ENCODE assay signal across 8 cellular contexts in genomic region chr5:61331407-61332368, GRCh38. TPM values are rescaled to one million over a fixed set of nuclear protein-coding genes. Genes with fewer than 3 reads are reported as not detected.
DNase-seq lines count a peak whose midpoint lies in the region; ATAC-seq and TF ChIP-seq lines count a peak whose summit lies in the region.

TSS of gene ZSWIM6 (plus strand) at chr5:61332258. CDS start at chr5:61332273, 15 bp downstream.

- H3K79me2 ChIP-seq in osteoblast (ENCODE audit: insufficient read depth, low read length) = peaks cover 43% of the 10 kb centered on the region

- TF ChIP-seq CTCF in GM06990 (IDR thresholded peaks at IDR 0.05; ENCODE audit: insufficient read depth, low read length, poor library complexity, severe bottlenecking) (no peak), glutamatergic neuron (IDR thresholded peaks at IDR 0.05; ENCODE audit: partially characterized antibody, unreplicated experiment) (no peak), osteoblast (IDR thresholded peaks at IDR 0.05; ENCODE audit: extremely low read depth, low read depth, low read length) (no peak), thoracic aorta (IDR thresholded peaks at IDR 0.05) (no peak)

- H3K36me3 Mint-ChIP-seq in activated naive CD8-positive, alpha-beta T cell treated with anti-CD3 and anti-CD28 coated beads for 36 hours = peaks cover 11% of the 10 kb centered on the region
- peaks cover 8% of the 10 kb centered on the region for H3K36me3 Mint-ChIP-seq in glutamatergic neuron (ENCODE audit: unreplicated experiment)

- H4K20me1 ChIP-seq in osteoblast (ENCODE audit: insufficient read depth, low read length) = peaks cover 29% of the 10 kb centered on the region

- H3K9me3 Mint-ChIP-seq in activated naive CD8-positive, alpha-beta T cell treated with anti-CD3 and anti-CD28 coated beads for 36 hours = no peaks in the 10 kb centered on the region
- H3K9me3 Mint-ChIP-seq in glutamatergic neuron (ENCODE audit: unreplicated experiment) = peaks cover 22% of the 10 kb centered on the region

- H3K4me2 ChIP-seq in osteoblast (ENCODE audit: insufficient read depth, low read length) = peak within 1 kb of the TSS; percentile 79

- H2AFZ ChIP-seq in osteoblast (ENCODE audit: low read length) = peak within 1 kb of the TSS; percentile 79

- H3K9me3 ChIP-seq in osteoblast (ENCODE audit: low read depth, low read length) = no peaks in the 10 kb centered on the region
- H3K9me3 ChIP-seq in thoracic aorta = no peaks in the 10 kb centered on the region

- peak; percentile 63 for ATAC-seq in HG02571 (IDR thresholded peaks at IDR 0.05; ENCODE audit: unreplicated experiment)
- ATAC-seq in SK-N-SH treated with all-trans-retinoic acid at 6 μM for 48 hours = peak; percentile 63
- ATAC-seq in thoracic aorta (ENCODE audit: insufficient number of reproducible peaks, low FRiP score, low read depth) = peak; percentile 85

- H3K27me3 ChIP-seq in GM06990 (replicated peaks; ENCODE audit: control insufficient read depth, insufficient read depth, low read length) (no peaks in the 10 kb centered on the region; the same call in none of the 2 replicates), osteoblast (ENCODE audit: insufficient read depth, low read length) (no peaks in the 10 kb centered on the region), thoracic aorta (replicated peaks; ENCODE audit: insufficient read depth) (no peaks in the 10 kb centered on the region)

- peaks cover 46% of the 10 kb centered on the region for H3K4me1 Mint-ChIP-seq in activated naive CD8-positive, alpha-beta T cell treated with anti-CD3 and anti-CD28 coated beads for 36 hours
- H3K4me1 Mint-ChIP-seq in glutamatergic neuron (ENCODE audit: low read depth, unreplicated experiment) = peaks cover 28% of the 10 kb centered on the region

- peak within 1 kb of the TSS; percentile 84 for H3K4me3 Mint-ChIP-seq in activated naive CD8-positive, alpha-beta T cell treated with anti-CD3 and anti-CD28 coated beads for 36 hours
- peak within 1 kb of the TSS; percentile 81 for H3K4me3 Mint-ChIP-seq in glutamatergic neuron (ENCODE audit: unreplicated experiment)

- peaks cover 37% of the 10 kb centered on the region for H3K27me3 Mint-ChIP-seq in activated naive CD8-positive, alpha-beta T cell treated with anti-CD3 and anti-CD28 coated beads for 36 hours
- peaks cover 17% of the 10 kb centered on the region for H3K27me3 Mint-ChIP-seq in glutamatergic neuron (ENCODE audit: unreplicated experiment)

- peak within 1 kb of the TSS; percentile 81 for H3K27ac ChIP-seq in osteoblast (ENCODE audit: low read depth, low read length)
- peak within 1 kb of the TSS; percentile 95 to 96 for H3K27ac ChIP-seq in thoracic aorta

- H3K36me3 ChIP-seq in GM06990 (ENCODE audit: control insufficient read depth, insufficient read depth, low read length) (no peaks in the 10 kb centered on the region), osteoblast (ENCODE audit: insufficient read depth, low read length) (no peaks in the 10 kb centered on the region), thoracic aorta (no peaks in the 10 kb centered on the region)

- H3K27ac Mint-ChIP-seq in activated naive CD8-positive, alpha-beta T cell treated with anti-CD3 and anti-CD28 coated beads for 36 hours = peak within 1 kb of the TSS; percentile 86
- H3K27ac Mint-ChIP-seq in glutamatergic neuron (ENCODE audit: unreplicated experiment) = peak within 1 kb of the TSS; percentile 72

- H3K4me1 ChIP-seq in osteoblast (ENCODE audit: insufficient read depth, low read length) (peaks cover 45% of the 10 kb centered on the region), thoracic aorta (ENCODE audit: control insufficient read depth in 1 of 2, low read depth in 2 of 2) (peaks cover 10 to 42% of the 10 kb centered on the region in 2 donors)

- peak within 1 kb of the TSS; percentile 77 for H3K4me3 ChIP-seq in GM06990 (replicated peaks; ENCODE audit: low read depth, low read length)
- peak within 1 kb of the TSS; percentile 85 for H3K4me3 ChIP-seq in osteoblast (ENCODE audit: insufficient read depth, low read length)
- peak within 1 kb of the TSS; percentile 98 for H3K4me3 ChIP-seq in thoracic aorta

- DNase-seq in GM06990 (ENCODE audit: extremely low read depth, insufficient read length) = peak; percentile 96
- DNase-seq in NCI-H1092 treated with DMSO at 0.1 percent for 48 hours (lab: John Stamatoyannopoulos, UW) = peak; percentile 96
- DNase-seq in activated naive CD8-positive, alpha-beta T cell treated with anti-CD3 and anti-CD28 coated beads for 36 hours = peak; percentile 96
- peak; percentile 98 for DNase-seq in glutamatergic neuron
- peak; percentile 99 for DNase-seq in osteoblast (ENCODE audit: insufficient read length, low spot score, missing footprints)
- peak; percentile 99 for DNase-seq in thoracic aorta (ENCODE audit: low spot score)

TF ChIP-seq in SK-N-SH treated with all-trans-retinoic acid at 6 μM for 48 hours, 23 proteins besides CTCF, POLR2A, EP300 and RAD21:
- no peak; the same call in 1 of the 2 replicates for TF ChIP-seq ZC3H10 (CRISPR knock-in tag; IDR thresholded peaks at IDR 0.05)
- TF ChIP-seq PATZ1 (CRISPR knock-in tag; IDR thresholded peaks at IDR 0.05; ENCODE audit: borderline replicate concordance) = no peak; the same call in 1 of the 2 replicates
- no peak for TF ChIP-seq ZNF8 (CRISPR knock-in tag; IDR thresholded peaks at IDR 0.05)
- TF ChIP-seq TOX (CRISPR knock-in tag; IDR thresholded peaks at IDR 0.05; ENCODE audit: borderline replicate concordance) = no peak
- TF ChIP-seq ZFP3 (CRISPR knock-in tag; IDR thresholded peaks at IDR 0.05) = no peak
TF ChIP-seq in SK-N-SH treated with all-trans-retinoic acid at 6 μM for 48 hours: peak in this region for 0.

RNA-seq across cellular contexts. Expression of gene ZSWIM6, which starts in this region (rescaled TPM):
- total RNA-seq in activated naive CD8-positive, alpha-beta T cell treated with anti-CD3 and anti-CD28 coated beads for 36 hours = 1 to 10 TPM; 3.0 to 3.2 TPM
- total RNA-seq in glutamatergic neuron (ENCODE audit: unreplicated experiment) (50.2 TPM), osteoblast (10.0 and 10.5 TPM in 2 replicates), thoracic aorta (10 to 100 TPM; 10.6 to 18.8 TPM)

Comparison
In these comparisons a context has a peak if more than half of its experiments do, and no peak if none do; other contexts are left out.
1. Peak in every context shown above with its lines: DNase-seq, ATAC-seq, H3K4me3 ChIP-seq and H3K27ac ChIP-seq.